Comparison of ENCODE assay signal across 3 cellular contexts in genomic region chr1:51981555-51981954, GRCh38.
TF ChIP-seq lines count a peak whose summit lies in the region.

No MANE protein-coding gene starts in this region.

TF ChIP-seq in HepG2, 621 proteins besides CTCF, POLR2A, EP300 and RAD21:
- no peak for TF ChIP-seq STAG1 (CRISPR knock-in tag; IDR thresholded peaks at IDR 0.05)
- TF ChIP-seq, protein P1, sequence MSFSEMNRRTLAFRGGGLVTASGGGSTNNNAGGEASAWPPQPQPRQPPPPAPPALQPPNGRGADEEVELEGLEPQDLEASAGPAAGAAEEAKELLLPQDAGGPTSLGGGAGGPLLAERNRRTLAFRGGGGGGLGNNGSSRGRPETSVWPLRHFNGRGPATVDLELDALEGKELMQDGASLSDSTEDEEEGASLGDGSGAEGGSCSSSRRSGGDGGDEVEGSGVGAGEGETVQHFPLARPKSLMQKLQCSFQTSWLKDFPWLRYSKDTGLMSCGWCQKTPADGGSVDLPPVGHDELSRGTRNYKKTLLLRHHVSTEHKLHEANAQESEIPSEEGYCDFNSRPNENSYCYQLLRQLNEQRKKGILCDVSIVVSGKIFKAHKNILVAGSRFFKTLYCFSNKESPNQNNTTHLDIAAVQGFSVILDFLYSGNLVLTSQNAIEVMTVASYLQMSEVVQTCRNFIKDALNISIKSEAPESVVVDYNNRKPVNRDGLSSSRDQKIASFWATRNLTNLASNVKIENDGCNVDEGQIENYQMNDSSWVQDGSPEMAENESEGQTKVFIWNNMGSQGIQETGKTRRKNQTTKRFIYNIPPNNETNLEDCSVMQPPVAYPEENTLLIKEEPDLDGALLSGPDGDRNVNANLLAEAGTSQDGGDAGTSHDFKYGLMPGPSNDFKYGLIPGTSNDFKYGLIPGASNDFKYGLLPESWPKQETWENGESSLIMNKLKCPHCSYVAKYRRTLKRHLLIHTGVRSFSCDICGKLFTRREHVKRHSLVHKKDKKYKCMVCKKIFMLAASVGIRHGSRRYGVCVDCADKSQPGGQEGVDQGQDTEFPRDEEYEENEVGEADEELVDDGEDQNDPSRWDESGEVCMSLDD (CRISPR knock-in tag; IDR thresholded peaks at IDR 0.05; ENCODE audit: borderline replicate concordance) = no peak
- no peak for TF ChIP-seq CENPX (CRISPR knock-in tag; IDR thresholded peaks at IDR 0.05)
- TF ChIP-seq RFX1 (IDR thresholded peaks at IDR 0.05) = 0 out of 2 replicates have a peak, but pooled peaks have one; percentile 17

TF ChIP-seq in K562, 482 proteins besides CTCF, POLR2A, EP300 and RAD21:
- no peak for TF ChIP-seq ZZZ3 (IDR thresholded peaks at IDR 0.05)
- peak; percentile 54; the same call in 1 of the 2 replicates for TF ChIP-seq RFX1 (IDR thresholded peaks at IDR 0.05)

TF ChIP-seq in neural cell, 6 proteins besides CTCF, POLR2A, EP300 and RAD21:
- TF ChIP-seq POLR2AphosphoS5 (IDR thresholded peaks at IDR 0.05) = no peak
- TF ChIP-seq MXI1 (conservative IDR thresholded peaks at IDR 0.05; ENCODE audit: poor library complexity, severe bottlenecking) = no peak
- TF ChIP-seq EZH2 (IDR thresholded peaks at IDR 0.05; ENCODE audit: borderline replicate concordance, insufficient read depth, low read length, poor library complexity, severe bottlenecking) = no peak
- TF ChIP-seq, protein P2, sequence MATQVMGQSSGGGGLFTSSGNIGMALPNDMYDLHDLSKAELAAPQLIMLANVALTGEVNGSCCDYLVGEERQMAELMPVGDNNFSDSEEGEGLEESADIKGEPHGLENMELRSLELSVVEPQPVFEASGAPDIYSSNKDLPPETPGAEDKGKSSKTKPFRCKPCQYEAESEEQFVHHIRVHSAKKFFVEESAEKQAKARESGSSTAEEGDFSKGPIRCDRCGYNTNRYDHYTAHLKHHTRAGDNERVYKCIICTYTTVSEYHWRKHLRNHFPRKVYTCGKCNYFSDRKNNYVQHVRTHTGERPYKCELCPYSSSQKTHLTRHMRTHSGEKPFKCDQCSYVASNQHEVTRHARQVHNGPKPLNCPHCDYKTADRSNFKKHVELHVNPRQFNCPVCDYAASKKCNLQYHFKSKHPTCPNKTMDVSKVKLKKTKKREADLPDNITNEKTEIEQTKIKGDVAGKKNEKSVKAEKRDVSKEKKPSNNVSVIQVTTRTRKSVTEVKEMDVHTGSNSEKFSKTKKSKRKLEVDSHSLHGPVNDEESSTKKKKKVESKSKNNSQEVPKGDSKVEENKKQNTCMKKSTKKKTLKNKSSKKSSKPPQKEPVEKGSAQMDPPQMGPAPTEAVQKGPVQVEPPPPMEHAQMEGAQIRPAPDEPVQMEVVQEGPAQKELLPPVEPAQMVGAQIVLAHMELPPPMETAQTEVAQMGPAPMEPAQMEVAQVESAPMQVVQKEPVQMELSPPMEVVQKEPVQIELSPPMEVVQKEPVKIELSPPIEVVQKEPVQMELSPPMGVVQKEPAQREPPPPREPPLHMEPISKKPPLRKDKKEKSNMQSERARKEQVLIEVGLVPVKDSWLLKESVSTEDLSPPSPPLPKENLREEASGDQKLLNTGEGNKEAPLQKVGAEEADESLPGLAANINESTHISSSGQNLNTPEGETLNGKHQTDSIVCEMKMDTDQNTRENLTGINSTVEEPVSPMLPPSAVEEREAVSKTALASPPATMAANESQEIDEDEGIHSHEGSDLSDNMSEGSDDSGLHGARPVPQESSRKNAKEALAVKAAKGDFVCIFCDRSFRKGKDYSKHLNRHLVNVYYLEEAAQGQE (IDR thresholded peaks at IDR 0.05; ENCODE audit: borderline replicate concordance) = no peak
- TF ChIP-seq TAF1 (IDR thresholded peaks at IDR 0.05; ENCODE audit: low read depth) = no peak
- no peak for TF ChIP-seq SMC3 (conservative IDR thresholded peaks at IDR 0.05; ENCODE audit: poor library complexity)
